In the genomic region with DNA sequence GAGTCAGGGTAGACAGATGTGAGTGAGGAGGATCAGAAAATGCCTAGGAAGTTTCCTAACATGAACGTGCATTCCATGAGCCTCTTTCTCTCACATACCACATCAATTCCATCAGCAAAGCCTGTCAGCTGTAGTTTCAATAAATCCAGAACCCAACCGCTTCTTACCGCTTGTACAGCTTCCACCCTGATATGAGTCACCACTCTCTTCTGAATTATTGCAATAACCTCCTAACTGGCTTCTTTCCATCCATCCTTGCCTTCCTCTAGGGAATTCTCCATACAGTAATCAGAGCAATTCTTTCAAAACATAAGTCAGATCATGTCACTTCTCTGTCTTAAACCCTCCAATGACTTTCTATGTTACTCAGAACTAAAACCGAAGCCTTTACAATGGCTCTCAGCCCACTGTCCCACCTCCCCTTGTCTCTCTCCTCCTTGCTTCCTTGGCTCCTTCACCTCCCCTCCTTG, we compare ENCODE assay signal across 10 cellular contexts. TPM values are rescaled to one million over a fixed set of nuclear protein-coding genes. Genes with fewer than 3 reads are reported as not detected.
DNase-seq lines count a peak whose midpoint lies in the region; ATAC-seq and TF ChIP-seq lines count a peak whose summit lies in the region.
"Had no signal": no experiment of that assay in that cellular context is flagged by ENCODE, and none has a peak within 500 bp of the region (broad histone marks: within the 10 kb centered on the region; RNA-seq: fewer than 3 reads in every experiment).

No MANE protein-coding gene starts in this region.

- peak; percentile 86 for DNase-seq in ACHN
- DNase-seq in HS-5 (ENCODE audit: low read depth): peak; percentile 99
- DNase-seq in astrocyte of the hippocampus (ENCODE audit: low read depth, low spot score): peak; percentile 87
- no peak for DNase-seq in left lung
- DNase-seq in dorsolateral prefrontal cortex: no peak
- DNase-seq in NCI-H748 treated with DMSO at 0.1 percent for 48 hours (lab: John Stamatoyannopoulos, UW): no peak
- no peak for DNase-seq in suprapubic skin (ENCODE audit: low spot score in 2 of 2)
- DNase-seq in nephron progenitor cell: no peak
- DNase-seq: NCI-H2227 treated with DMSO at 0.1 percent for 48 hours had no signal

- no peak for TF ChIP-seq EP300 in suprapubic skin (IDR thresholded peaks at IDR 0.05)

- H3K4me1 Mint-ChIP-seq in nephron progenitor cell: peaks cover 5% of the 10 kb centered on the region

- intact Hi-C loops in left lung (cut with DNase I) (no loop called here), dorsolateral prefrontal cortex (cut with DNase I) (no loop called here)

- H3K27ac Mint-ChIP-seq in nephron progenitor cell: no peak overlapping the region

- TF ChIP-seq POLR2A in suprapubic skin (IDR thresholded peaks at IDR 0.05): no peak

- H3K27me3 ChIP-seq in left lung: no peaks in the 10 kb centered on the region
- peaks cover 0 to 5% (median 0%) of the 10 kb centered on the region in 45 donors for H3K27me3 ChIP-seq in dorsolateral prefrontal cortex
- no peaks in the 10 kb centered on the region for H3K27me3 ChIP-seq in suprapubic skin
- H3K27me3 ChIP-seq: adrenal gland had no signal

- H3K4me3 Mint-ChIP-seq in nephron progenitor cell: no peak overlapping the region

- TF ChIP-seq CTCF in left lung (IDR thresholded peaks at IDR 0.05): no peak
- TF ChIP-seq CTCF in dorsolateral prefrontal cortex (IDR thresholded peaks at IDR 0.05 in 54 of 56, conservative IDR thresholded peaks at IDR 0.05 in 2 of 56; ENCODE audit: low read depth in 1 of 56, partially characterized antibody in 56 of 56): no peak
- no peak for TF ChIP-seq CTCF in suprapubic skin (IDR thresholded peaks at IDR 0.05)
- TF ChIP-seq CTCF in nephron progenitor cell (IDR thresholded peaks at IDR 0.05): no peak

- H3K9me3 Mint-ChIP-seq in nephron progenitor cell: no peaks in the 10 kb centered on the region

- no peaks in the 10 kb centered on the region for H3K36me3 Mint-ChIP-seq in nephron progenitor cell (ENCODE audit: low read depth)

- in situ Hi-C loops in ACHN (cut with HindIII; ENCODE audit: low pct_ligation_motif_present, low pct_unique_long_range_greater_than_20kb, low sequenced_read_pairs): no loop called here

- H3K36me3 ChIP-seq in left lung (no peaks in the 10 kb centered on the region), suprapubic skin (no peaks in the 10 kb centered on the region)
- H3K36me3 ChIP-seq: adrenal gland had no signal

- H3K27ac ChIP-seq in left lung: no peak overlapping the region
- H3K27ac ChIP-seq in dorsolateral prefrontal cortex: no peak overlapping the region
- H3K27ac ChIP-seq in suprapubic skin: no peak overlapping the region

- H3K4me1 ChIP-seq in left lung (peaks cover 0 to 15% of the 10 kb centered on the region in 2 donors), suprapubic skin (peaks cover 5% of the 10 kb centered on the region)
- H3K4me1 ChIP-seq: adrenal gland had no signal

- ATAC-seq in left lung: peak; percentile 79

- H3K4me3 ChIP-seq in left lung (no peak overlapping the region), dorsolateral prefrontal cortex (no peak overlapping the region), suprapubic skin (no peak overlapping the region)
- H3K4me3 ChIP-seq: adrenal gland had no signal

- peaks cover 17% of the 10 kb centered on the region for H3K27me3 Mint-ChIP-seq in nephron progenitor cell (ENCODE audit: low read depth, poor library complexity)

- H3K9me3 ChIP-seq in left lung (no peaks in the 10 kb centered on the region), suprapubic skin (no peaks in the 10 kb centered on the region)
- H3K9me3 ChIP-seq: adrenal gland had no signal

- 16% methylated on average over 4 of the region's 4 CpGs for WGBS in suprapubic skin

RNA-seq across cellular contexts. Expression of a gene that starts 8.1 kb away (rescaled TPM):
- total RNA-seq in left lung (100 to 1,000 TPM; 108 to 142 TPM), dorsolateral prefrontal cortex (100 to 1,000 TPM in 30 of 120 experiments, 10 to 100 TPM in 90; 67.9 to 114 (median 93.7) TPM), suprapubic skin (100 to 1,000 TPM in 1 of 4 donors, 10 to 100 TPM in 3; 62.5 to 103 (median 77.1) TPM)

Comparison
In these comparisons a context has a peak if more than half of its experiments do, and no peak if none do; other contexts are left out.
1. DNase-seq: peak in ACHN (single experiment), HS-5 (single experiment) and astrocyte of the hippocampus (single experiment); none in left lung (0 of 2), dorsolateral prefrontal cortex (0 of 10), NCI-H748 treated with DMSO at 0.1 percent for 48 hours (single experiment), suprapubic skin (0 of 2) and nephron progenitor cell (single experiment).